In the genomic region with DNA sequence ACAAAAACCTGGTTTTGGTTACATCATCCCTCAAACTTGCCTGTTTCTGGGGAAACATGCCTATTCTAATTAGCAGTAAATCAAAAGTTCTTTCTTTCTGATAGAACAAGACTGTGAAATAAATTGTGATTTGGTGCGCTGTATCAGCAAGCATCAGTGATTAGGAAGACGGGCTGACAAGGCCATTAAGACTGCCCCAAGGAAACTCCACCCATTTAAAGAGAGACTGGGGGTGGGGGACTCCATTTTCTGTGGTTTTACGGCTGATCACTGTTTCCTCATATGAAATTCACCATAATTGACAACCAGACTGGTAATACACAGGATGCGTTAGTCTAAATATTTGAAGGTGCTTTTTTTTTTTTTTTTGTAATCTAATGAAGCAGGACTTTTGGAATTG, we compare ENCODE assay signal across 1 cellular context.
TF ChIP-seq lines count a peak whose summit lies in the region.

No MANE protein-coding gene starts in this region.

TF ChIP-seq in GM23338, 12 proteins besides CTCF, POLR2A, EP300 and RAD21 (continued from another document):
- TF ChIP-seq, protein P1, sequence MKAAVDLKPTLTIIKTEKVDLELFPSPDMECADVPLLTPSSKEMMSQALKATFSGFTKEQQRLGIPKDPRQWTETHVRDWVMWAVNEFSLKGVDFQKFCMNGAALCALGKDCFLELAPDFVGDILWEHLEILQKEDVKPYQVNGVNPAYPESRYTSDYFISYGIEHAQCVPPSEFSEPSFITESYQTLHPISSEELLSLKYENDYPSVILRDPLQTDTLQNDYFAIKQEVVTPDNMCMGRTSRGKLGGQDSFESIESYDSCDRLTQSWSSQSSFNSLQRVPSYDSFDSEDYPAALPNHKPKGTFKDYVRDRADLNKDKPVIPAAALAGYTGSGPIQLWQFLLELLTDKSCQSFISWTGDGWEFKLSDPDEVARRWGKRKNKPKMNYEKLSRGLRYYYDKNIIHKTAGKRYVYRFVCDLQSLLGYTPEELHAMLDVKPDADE (IDR thresholded peaks at IDR 0.05), result no peak
- TF ChIP-seq EZH2phosphoT487 (IDR thresholded peaks at IDR 0.05; ENCODE audit: unreplicated experiment) (no peak), ZNF114 (CRISPR knock-in tag; IDR thresholded peaks at IDR 0.05) (no peak), JUNB (IDR thresholded peaks at IDR 0.05; ENCODE audit: unreplicated experiment) (no peak), POLR2AphosphoS5 (IDR thresholded peaks at IDR 0.05; ENCODE audit: low read depth) (no peak), EZH2 (IDR thresholded peaks at IDR 0.05; ENCODE audit: low read depth, unreplicated experiment) (no peak)
- TF ChIP-seq, protein P2, sequence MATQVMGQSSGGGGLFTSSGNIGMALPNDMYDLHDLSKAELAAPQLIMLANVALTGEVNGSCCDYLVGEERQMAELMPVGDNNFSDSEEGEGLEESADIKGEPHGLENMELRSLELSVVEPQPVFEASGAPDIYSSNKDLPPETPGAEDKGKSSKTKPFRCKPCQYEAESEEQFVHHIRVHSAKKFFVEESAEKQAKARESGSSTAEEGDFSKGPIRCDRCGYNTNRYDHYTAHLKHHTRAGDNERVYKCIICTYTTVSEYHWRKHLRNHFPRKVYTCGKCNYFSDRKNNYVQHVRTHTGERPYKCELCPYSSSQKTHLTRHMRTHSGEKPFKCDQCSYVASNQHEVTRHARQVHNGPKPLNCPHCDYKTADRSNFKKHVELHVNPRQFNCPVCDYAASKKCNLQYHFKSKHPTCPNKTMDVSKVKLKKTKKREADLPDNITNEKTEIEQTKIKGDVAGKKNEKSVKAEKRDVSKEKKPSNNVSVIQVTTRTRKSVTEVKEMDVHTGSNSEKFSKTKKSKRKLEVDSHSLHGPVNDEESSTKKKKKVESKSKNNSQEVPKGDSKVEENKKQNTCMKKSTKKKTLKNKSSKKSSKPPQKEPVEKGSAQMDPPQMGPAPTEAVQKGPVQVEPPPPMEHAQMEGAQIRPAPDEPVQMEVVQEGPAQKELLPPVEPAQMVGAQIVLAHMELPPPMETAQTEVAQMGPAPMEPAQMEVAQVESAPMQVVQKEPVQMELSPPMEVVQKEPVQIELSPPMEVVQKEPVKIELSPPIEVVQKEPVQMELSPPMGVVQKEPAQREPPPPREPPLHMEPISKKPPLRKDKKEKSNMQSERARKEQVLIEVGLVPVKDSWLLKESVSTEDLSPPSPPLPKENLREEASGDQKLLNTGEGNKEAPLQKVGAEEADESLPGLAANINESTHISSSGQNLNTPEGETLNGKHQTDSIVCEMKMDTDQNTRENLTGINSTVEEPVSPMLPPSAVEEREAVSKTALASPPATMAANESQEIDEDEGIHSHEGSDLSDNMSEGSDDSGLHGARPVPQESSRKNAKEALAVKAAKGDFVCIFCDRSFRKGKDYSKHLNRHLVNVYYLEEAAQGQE (IDR thresholded peaks at IDR 0.05; ENCODE audit: unreplicated experiment), result no peak
TF ChIP-seq in GM23338: peak in this region for 0.
